ENCODE assay signal across 8 cellular contexts in genomic region chr5:180069589-180070247, GRCh38. TPM values are rescaled to one million over a fixed set of nuclear protein-coding genes. Genes with fewer than 3 reads are reported as not detected.
DNase-seq lines count a peak whose midpoint lies in the region; ATAC-seq and TF ChIP-seq lines count a peak whose summit lies in the region.

No MANE protein-coding gene starts in this region.

- CTCF ChIA-PET in activated CD4-positive, alpha-beta T cell treated with anti-CD3 and anti-CD28 coated beads for 36 hours (lab: Charles Lee) = interaction anchor here (1.1 to 1.5 kb wide), 2 partner anchors 10 to 164 kb away, joined by 3 to 4 read pairs; no protein-coding TSS in a partner anchor
- CTCF ChIA-PET in WTC11 (lab: Charles Lee) = interaction anchor here (1.1 kb wide), 1 partner anchor 95 kb away, joined by 4 read pairs; no protein-coding TSS in a partner anchor

- H3K27me3 Mint-ChIP-seq in activated CD4-positive, alpha-beta T cell treated with anti-CD3 and anti-CD28 coated beads for 36 hours = no peaks in the 10 kb centered on the region
- H3K27me3 Mint-ChIP-seq in WTC11 (ENCODE audit: low read depth) = peaks cover 40% of the 10 kb centered on the region

- H3K9me3 Mint-ChIP-seq in activated CD4-positive, alpha-beta T cell treated with anti-CD3 and anti-CD28 coated beads for 36 hours (ENCODE audit: low read depth) = peaks cover 2% of the 10 kb centered on the region
- H3K9me3 Mint-ChIP-seq in WTC11 = peaks cover 13% of the 10 kb centered on the region

- no peak for ATAC-seq in activated CD4-positive, alpha-beta T cell treated with anti-CD3 and anti-CD28 coated beads for 36 hours
- ATAC-seq in WTC11 = peak; percentile 13
- no peak for ATAC-seq in GM19452 (IDR thresholded peaks at IDR 0.05; ENCODE audit: unreplicated experiment)

- TF ChIP-seq EP300 in sigmoid colon (IDR thresholded peaks at IDR 0.05) = no peak

- peaks cover 0 to 42% (median 27%) of the 10 kb centered on the region in 4 donors for H3K4me1 ChIP-seq in sigmoid colon

- peak overlapping the region; percentile 80 for H3K4me3 Mint-ChIP-seq in activated CD4-positive, alpha-beta T cell treated with anti-CD3 and anti-CD28 coated beads for 36 hours
- peak overlapping the region; percentile 88 for H3K4me3 Mint-ChIP-seq in WTC11

- peaks cover 1% of the 10 kb centered on the region for H3K36me3 Mint-ChIP-seq in activated CD4-positive, alpha-beta T cell treated with anti-CD3 and anti-CD28 coated beads for 36 hours (ENCODE audit: low read depth)
- H3K36me3 Mint-ChIP-seq in WTC11 = peaks cover 13% of the 10 kb centered on the region

- H3K27me3 ChIP-seq in sigmoid colon = no peaks in the 10 kb centered on the region

- TF ChIP-seq CTCF in WTC11 (IDR thresholded peaks at IDR 0.05) (no peak), sigmoid colon (IDR thresholded peaks at IDR 0.05) (no peak)

- H3K4me1 Mint-ChIP-seq in activated CD4-positive, alpha-beta T cell treated with anti-CD3 and anti-CD28 coated beads for 36 hours = peaks cover 29% of the 10 kb centered on the region
- peaks cover 39% of the 10 kb centered on the region for H3K4me1 Mint-ChIP-seq in WTC11

- WGBS in sigmoid colon, 2 donors = 48 to 50% methylated on average over 9 of the region's 9 CpGs

- intact Hi-C loops in activated CD4-positive, alpha-beta T cell treated with anti-CD3 and anti-CD28 coated beads for 36 hours (cut with DNase I, micrococcal nuclease) = loop anchor here in 1 of 2 experiments (5.0 kb wide), 2 partner anchors 267 to 447 kb away; partner anchors contain the start of gene HNRNPH1
- intact Hi-C loops in sigmoid colon (cut with DNase I) = loop anchor here (5.0 kb wide), 1 partner anchor 162 kb away; the partner anchor contains the start of gene TBC1D9B

- no peak overlapping the region for H3K27ac Mint-ChIP-seq in activated CD4-positive, alpha-beta T cell treated with anti-CD3 and anti-CD28 coated beads for 36 hours
- peak overlapping the region; percentile 52 for H3K27ac Mint-ChIP-seq in WTC11

- POLR2A ChIA-PET in activated CD4-positive, alpha-beta T cell treated with anti-CD3 and anti-CD28 coated beads for 36 hours (lab: Charles Lee) = interaction anchor here (0.7 to 1.4 kb wide), 2 partner anchors 23 to 656 kb away, joined by 3 to 4 read pairs; no protein-coding TSS in a partner anchor
- POLR2A ChIA-PET in WTC11 (lab: Charles Lee) = interaction anchor here (0.6 kb wide), 1 partner anchor 44 kb away, joined by 4 read pairs; no protein-coding TSS in a partner anchor

- peak overlapping the region in 2 of 4 donors; percentile 98 to 99 for H3K27ac ChIP-seq in sigmoid colon

- H3K4me3 ChIP-seq in sigmoid colon = peak overlapping the region; percentile 88 to 96 (median 92)

- TF ChIP-seq POLR2A in sigmoid colon (IDR thresholded peaks at IDR 0.05) = no peak

- no peaks in the 10 kb centered on the region for H3K36me3 ChIP-seq in sigmoid colon

- no peaks in the 10 kb centered on the region for H3K9me3 ChIP-seq in sigmoid colon

- no peak for DNase-seq in activated CD4-positive, alpha-beta T cell treated with anti-CD3 and anti-CD28 coated beads for 36 hours
- DNase-seq in activated CD4-positive, alpha-beta T cell treated with anti-CD3 and anti-CD28 coated beads for 48 hours = no peak
- no peak for DNase-seq in WTC11 (ENCODE audit: low spot score)
- peak in 46 of 51 donors; percentile 20 to 90 (median 64) for DNase-seq in hypothalamus (lab: John Stamatoyannopoulos, UW)
- DNase-seq in sigmoid colon = no peak
- DNase-seq in OCI-M2 (lab: John Stamatoyannopoulos, UW; ENCODE audit: unreplicated experiment) = no peak
- DNase-seq in activated CD4-positive, CD25-positive, alpha-beta regulatory T cell treated with anti-CD3 and anti-CD28 coated beads, Interleukin-2, amount 50 U/mL, for 72 hours = no peak

TF ChIP-seq in WTC11, 78 proteins besides CTCF, POLR2A, EP300 and RAD21 (continues in another document):
- 0 out of 2 replicates have a peak, but pooled peaks have one; percentile 41 for TF ChIP-seq GTF2I (CRISPR knock-in tag; conservative IDR thresholded peaks at IDR 0.05)
- no peak for TF ChIP-seq NFATC4 (CRISPR knock-in tag; IDR thresholded peaks at IDR 0.05)
- TF ChIP-seq FOXP1 (CRISPR knock-in tag; IDR thresholded peaks at IDR 0.05; ENCODE audit: borderline replicate concordance) = no peak
- TF ChIP-seq, protein P1, sequence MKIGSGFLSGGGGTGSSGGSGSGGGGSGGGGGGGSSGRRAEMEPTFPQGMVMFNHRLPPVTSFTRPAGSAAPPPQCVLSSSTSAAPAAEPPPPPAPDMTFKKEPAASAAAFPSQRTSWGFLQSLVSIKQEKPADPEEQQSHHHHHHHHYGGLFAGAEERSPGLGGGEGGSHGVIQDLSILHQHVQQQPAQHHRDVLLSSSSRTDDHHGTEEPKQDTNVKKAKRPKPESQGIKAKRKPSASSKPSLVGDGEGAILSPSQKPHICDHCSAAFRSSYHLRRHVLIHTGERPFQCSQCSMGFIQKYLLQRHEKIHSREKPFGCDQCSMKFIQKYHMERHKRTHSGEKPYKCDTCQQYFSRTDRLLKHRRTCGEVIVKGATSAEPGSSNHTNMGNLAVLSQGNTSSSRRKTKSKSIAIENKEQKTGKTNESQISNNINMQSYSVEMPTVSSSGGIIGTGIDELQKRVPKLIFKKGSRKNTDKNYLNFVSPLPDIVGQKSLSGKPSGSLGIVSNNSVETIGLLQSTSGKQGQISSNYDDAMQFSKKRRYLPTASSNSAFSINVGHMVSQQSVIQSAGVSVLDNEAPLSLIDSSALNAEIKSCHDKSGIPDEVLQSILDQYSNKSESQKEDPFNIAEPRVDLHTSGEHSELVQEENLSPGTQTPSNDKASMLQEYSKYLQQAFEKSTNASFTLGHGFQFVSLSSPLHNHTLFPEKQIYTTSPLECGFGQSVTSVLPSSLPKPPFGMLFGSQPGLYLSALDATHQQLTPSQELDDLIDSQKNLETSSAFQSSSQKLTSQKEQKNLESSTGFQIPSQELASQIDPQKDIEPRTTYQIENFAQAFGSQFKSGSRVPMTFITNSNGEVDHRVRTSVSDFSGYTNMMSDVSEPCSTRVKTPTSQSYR (CRISPR knock-in tag; IDR thresholded peaks at IDR 0.05) = no peak
- no peak for TF ChIP-seq SOX15 (CRISPR knock-in tag; IDR thresholded peaks at IDR 0.05)
- TF ChIP-seq NR2C2 (CRISPR knock-in tag; IDR thresholded peaks at IDR 0.05) = no peak
- no peak for TF ChIP-seq E2F1 (CRISPR knock-in tag; IDR thresholded peaks at IDR 0.05)
- no peak for TF ChIP-seq E2F4 (CRISPR knock-in tag; IDR thresholded peaks at IDR 0.05; ENCODE audit: borderline replicate concordance, low read depth)
- no peak for TF ChIP-seq NFE2L1 (CRISPR knock-in tag; IDR thresholded peaks at IDR 0.05)
- no peak for TF ChIP-seq ZNF232 (CRISPR knock-in tag; IDR thresholded peaks at IDR 0.05)
- TF ChIP-seq USF1 (CRISPR knock-in tag; IDR thresholded peaks at IDR 0.05) = peak; percentile 27; the same call in 1 of the 2 replicates
- TF ChIP-seq, protein P2, sequence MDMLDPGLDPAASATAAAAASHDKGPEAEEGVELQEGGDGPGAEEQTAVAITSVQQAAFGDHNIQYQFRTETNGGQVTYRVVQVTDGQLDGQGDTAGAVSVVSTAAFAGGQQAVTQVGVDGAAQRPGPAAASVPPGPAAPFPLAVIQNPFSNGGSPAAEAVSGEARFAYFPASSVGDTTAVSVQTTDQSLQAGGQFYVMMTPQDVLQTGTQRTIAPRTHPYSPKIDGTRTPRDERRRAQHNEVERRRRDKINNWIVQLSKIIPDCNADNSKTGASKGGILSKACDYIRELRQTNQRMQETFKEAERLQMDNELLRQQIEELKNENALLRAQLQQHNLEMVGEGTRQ (CRISPR knock-in tag; IDR thresholded peaks at IDR 0.05) = peak; percentile 60
- TF ChIP-seq, protein P3, sequence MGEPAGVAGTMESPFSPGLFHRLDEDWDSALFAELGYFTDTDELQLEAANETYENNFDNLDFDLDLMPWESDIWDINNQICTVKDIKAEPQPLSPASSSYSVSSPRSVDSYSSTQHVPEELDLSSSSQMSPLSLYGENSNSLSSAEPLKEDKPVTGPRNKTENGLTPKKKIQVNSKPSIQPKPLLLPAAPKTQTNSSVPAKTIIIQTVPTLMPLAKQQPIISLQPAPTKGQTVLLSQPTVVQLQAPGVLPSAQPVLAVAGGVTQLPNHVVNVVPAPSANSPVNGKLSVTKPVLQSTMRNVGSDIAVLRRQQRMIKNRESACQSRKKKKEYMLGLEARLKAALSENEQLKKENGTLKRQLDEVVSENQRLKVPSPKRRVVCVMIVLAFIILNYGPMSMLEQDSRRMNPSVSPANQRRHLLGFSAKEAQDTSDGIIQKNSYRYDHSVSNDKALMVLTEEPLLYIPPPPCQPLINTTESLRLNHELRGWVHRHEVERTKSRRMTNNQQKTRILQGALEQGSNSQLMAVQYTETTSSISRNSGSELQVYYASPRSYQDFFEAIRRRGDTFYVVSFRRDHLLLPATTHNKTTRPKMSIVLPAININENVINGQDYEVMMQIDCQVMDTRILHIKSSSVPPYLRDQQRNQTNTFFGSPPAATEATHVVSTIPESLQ (CRISPR knock-in tag; IDR thresholded peaks at IDR 0.05) = no peak

RNA-seq across cellular contexts. Expression of gene RNF130, which starts 1.8 kb away (rescaled TPM):
- 10 to 100 TPM; 10.3 to 13.3 TPM for total RNA-seq in activated CD4-positive, alpha-beta T cell treated with anti-CD3 and anti-CD28 coated beads for 36 hours
- total RNA-seq in WTC11 (2021) = 56.2 to 61.0 TPM (median 58.5 TPM) in 3 replicates
- total RNA-seq in sigmoid colon = 100 to 1,000 TPM in 3 of 4 donors, 10 to 100 TPM in 1; 64.1 to 144 (median 117) TPM
- 10 to 100 TPM; 34.3 to 41.4 (median 37.5) TPM for polyA plus RNA-seq in sigmoid colon

Comparison
In these comparisons a context has a peak if more than half of its experiments do, and no peak if none do; other contexts are left out.
1. DNase-seq: peak in hypothalamus (46 of 51); none in activated CD4-positive, alpha-beta T cell treated with anti-CD3 and anti-CD28 coated beads for 36 hours (single experiment), activated CD4-positive, alpha-beta T cell treated with anti-CD3 and anti-CD28 coated beads for 48 hours (single experiment), WTC11 (single experiment), sigmoid colon (single experiment), OCI-M2 (single experiment) and activated CD4-positive, CD25-positive, alpha-beta regulatory T cell treated with anti-CD3 and anti-CD28 coated beads, Interleukin-2, amount 50 U/mL, for 72 hours (single experiment).